Comparison of ENCODE assay signal across 1 cellular context in the genomic region with DNA sequence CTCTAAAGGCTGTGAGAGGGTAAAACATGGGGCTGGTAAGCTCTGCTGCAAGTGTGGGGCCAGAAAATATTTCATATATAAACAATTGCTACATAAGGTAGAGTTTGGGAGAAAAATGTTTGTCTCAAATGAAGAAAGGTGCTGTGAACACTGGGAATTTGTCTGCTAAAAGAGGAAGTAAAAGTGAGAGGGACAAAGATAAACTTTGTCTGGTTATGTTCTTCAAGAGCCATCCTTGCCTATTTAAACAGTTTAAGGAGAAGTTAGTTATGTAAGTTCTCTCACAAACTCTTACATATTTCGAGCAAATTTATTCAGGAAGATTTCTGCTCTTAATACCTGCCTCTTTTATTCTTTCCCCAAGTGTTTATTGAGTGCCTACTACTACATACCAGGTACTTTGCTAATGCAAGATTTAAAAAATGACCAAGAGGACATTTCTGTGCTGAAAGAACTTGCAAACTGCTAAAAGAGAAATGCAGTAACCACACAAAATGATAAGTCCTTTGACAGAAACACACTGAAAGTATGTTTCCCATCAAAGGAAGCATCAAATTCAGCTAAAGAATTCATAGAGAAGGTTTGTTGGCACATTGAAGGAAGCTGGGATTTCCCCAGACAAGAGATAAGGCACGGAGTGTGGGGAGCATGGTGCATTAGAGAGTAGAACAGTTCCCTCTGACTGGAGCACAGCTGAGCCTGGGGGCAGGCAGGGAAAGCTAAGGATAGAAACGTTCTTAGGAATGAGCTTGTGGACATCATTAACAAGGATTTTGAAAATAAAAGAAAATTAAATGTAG.
TF ChIP-seq lines count a peak whose summit lies in the region.

No MANE protein-coding gene starts in this region.

TF ChIP-seq in WTC11, 78 proteins besides CTCF, POLR2A, EP300 and RAD21 (continued from another document):
- TF ChIP-seq KAT7 (CRISPR knock-in tag; IDR thresholded peaks at IDR 0.05; ENCODE audit: borderline replicate concordance) (no peak), FOXJ3 (CRISPR knock-in tag; IDR thresholded peaks at IDR 0.05; ENCODE audit: borderline replicate concordance) (no peak), ZNF138 (CRISPR knock-in tag; conservative IDR thresholded peaks at IDR 0.05) (no peak)
